ENCODE assay signal across 8 cellular contexts in genomic region chrX:64394874-64395567, GRCh38. TPM values are rescaled to one million over a fixed set of nuclear protein-coding genes. Genes with fewer than 3 reads are reported as not detected.
DNase-seq lines count a peak whose midpoint lies in the region; ATAC-seq lines count a peak whose summit lies in the region.

Gene MTMR8 (minus strand): TSS chrX:64395452. CDS start chrX:64395363, 89 bp downstream.

- no peak within 1 kb of the TSS for H2BK15ac ChIP-seq in mesendoderm (replicated peaks; ENCODE audit: low read depth)

- DNase-seq in NCI-H2227 (lab: John Stamatoyannopoulos, UW; ENCODE audit: unreplicated experiment), result peak; percentile 61
- DNase-seq in activated CD4-positive, alpha-beta T cell treated with anti-CD3 and anti-CD28 coated beads, Interleukin-2, amount 50 U/mL, for 4 hours, result peak; percentile 70
- peak; percentile 65 for DNase-seq in effector CD4-positive, alpha-beta T cell
- DNase-seq in mesendoderm, result peak; percentile 88
- peak; percentile 39 for DNase-seq in stimulated activated CD8-positive, alpha-beta memory T cell treated with anti-CD3 and anti-CD28 coated beads, Interleukin-12 subunit alpha, Interleukin-12 subunit beta, amount 100 ng/mL, for 24 hours (ENCODE audit: extremely low read depth)
- DNase-seq in cortex of kidney (lab: John Stamatoyannopoulos, UW), result no peak

- H2BK120ac ChIP-seq in mesendoderm (ENCODE audit: low read depth, low read length), result no peak within 1 kb of the TSS

- peak within 1 kb of the TSS; percentile 56 for H3K4me3 ChIP-seq in mesendoderm (ENCODE audit: low read length)

- peak within 1 kb of the TSS; percentile 56 for H3K4me2 ChIP-seq in mesendoderm (ENCODE audit: low read length)

- H3K9ac ChIP-seq in mesendoderm (ENCODE audit: low read length), result peak within 1 kb of the TSS; percentile 65

- no peaks in the 10 kb centered on the region for H3K79me1 ChIP-seq in mesendoderm (ENCODE audit: low read length)

- WGBS in mesendoderm (ENCODE audit: extremely low coverage, insufficient coverage, low lambda C conversion rate), result no CpG with 5 or more reads among the region's 40 CpGs

- H3K56ac ChIP-seq in mesendoderm (ENCODE audit: low read length), result peak within 1 kb of the TSS; percentile 76

- H4K8ac ChIP-seq in mesendoderm (ENCODE audit: low read depth, low read length), result no peak within 1 kb of the TSS

- peak; percentile 93 for ATAC-seq in GM18520 (IDR thresholded peaks at IDR 0.05; ENCODE audit: unreplicated experiment)
- peak; percentile 98 for ATAC-seq in HG02981 (IDR thresholded peaks at IDR 0.05; ENCODE audit: unreplicated experiment)

- no peak within 1 kb of the TSS for H3K18ac ChIP-seq in mesendoderm (ENCODE audit: low read length)

- peak within 1 kb of the TSS; percentile 36 for H3K4ac ChIP-seq in mesendoderm (ENCODE audit: low read depth, low read length)

- H3K27ac ChIP-seq in mesendoderm (ENCODE audit: low read depth, low read length), result no peak within 1 kb of the TSS

- no peaks in the 10 kb centered on the region for H3K4me1 ChIP-seq in mesendoderm (ENCODE audit: control insufficient read depth, low read depth, low read length)

- no peaks in the 10 kb centered on the region for H3K36me3 ChIP-seq in mesendoderm (ENCODE audit: control insufficient read depth, insufficient read depth, low read length)

- H3K79me2 ChIP-seq in mesendoderm (ENCODE audit: control insufficient read depth, insufficient read depth, low read length), result no peaks in the 10 kb centered on the region

- H3K23ac ChIP-seq in mesendoderm (ENCODE audit: low read length), result no peak within 1 kb of the TSS

- H3K27me3 ChIP-seq in mesendoderm (ENCODE audit: insufficient read depth, low read length, poor library complexity), result no peaks in the 10 kb centered on the region

- H2BK5ac ChIP-seq in mesendoderm (ENCODE audit: low read length), result no peak within 1 kb of the TSS

- no peak within 1 kb of the TSS for H2AK5ac ChIP-seq in mesendoderm (ENCODE audit: low read length)

- H4K5ac ChIP-seq in mesendoderm (ENCODE audit: low read length), result no peak within 1 kb of the TSS

RNA-seq across cellular contexts. Expression of gene MTMR8, which starts in this region (rescaled TPM):
- polyA plus RNA-seq in mesendoderm (2013, experiment 1 of 2), result 2.3 TPM
- polyA plus RNA-seq in mesendoderm (2013, experiment 2 of 2), result 2.6 TPM
